ENCODE assay signal across 8 cellular contexts in genomic region chr17:31492880-31493655, GRCh38.
DNase-seq lines count a peak whose midpoint lies in the region; ATAC-seq lines count a peak whose summit lies in the region.

No MANE protein-coding gene starts in this region.

- POLR2A ChIA-PET in activated CD4-positive, alpha-beta T cell treated with anti-CD3 and anti-CD28 coated beads, Interleukin-2, amount 10 ng/mL, durations not matched to agents 7 days and 5 days (lab: Charles Lee), result no interaction called here

- CTCF ChIA-PET in activated CD4-positive, alpha-beta T cell treated with anti-CD3 and anti-CD28 coated beads, Interleukin-2, amount 10 ng/mL, durations not matched to agents 7 days and 5 days (lab: Charles Lee), result interaction anchor here (0.9 to 2.4 kb wide), 6 partner anchors 9 to 20 kb away, joined by 3 to 9 read pairs (median 4); no protein-coding TSS in a partner anchor

- intact Hi-C loops in left cardiac atrium (cut with DNase I), result no loop called here

- ATAC-seq in HG02798 (IDR thresholded peaks at IDR 0.05; ENCODE audit: poor library complexity, unreplicated experiment) (peak; percentile 41), left cardiac atrium (peak in 1 of 2 donors; percentile 8), HG03521 (IDR thresholded peaks at IDR 0.05; ENCODE audit: unreplicated experiment) (no peak), GM21619 (IDR thresholded peaks at IDR 0.05; ENCODE audit: unreplicated experiment) (no peak)

- no peaks in the 10 kb centered on the region for H3K9me3 Mint-ChIP-seq in activated CD4-positive, alpha-beta T cell treated with anti-CD3 and anti-CD28 coated beads, Interleukin-2, amount 10 ng/mL, durations not matched to agents 7 days and 5 days

- peaks cover 2% of the 10 kb centered on the region for H3K36me3 Mint-ChIP-seq in activated CD4-positive, alpha-beta T cell treated with anti-CD3 and anti-CD28 coated beads, Interleukin-2, amount 10 ng/mL, durations not matched to agents 7 days and 5 days (ENCODE audit: low read depth)

- DNase-seq in activated CD4-positive, alpha-beta T cell treated with anti-CD3 and anti-CD28 coated beads, Interleukin-2, amount 10 ng/mL, durations not matched to agents 7 days and 5 days, result peak; percentile 60
- DNase-seq in left cardiac atrium, result peak; percentile 45
- peak; percentile 46 to 47 for DNase-seq in stimulated activated CD8-positive, alpha-beta memory T cell treated with anti-CD3 and anti-CD28 coated beads, Interleukin-2, amount 100 ng/mL, for 1 hour (ENCODE audit: low read depth in 2 of 2)
- no peak for DNase-seq in NCI-H446 treated with DMSO at 0.1 percent for 48 hours (lab: John Stamatoyannopoulos, UW)
- no peak for DNase-seq in NCI-H345 (lab: John Stamatoyannopoulos, UW)

- peak overlapping the region; percentile 98 for H3K27ac Mint-ChIP-seq in activated CD4-positive, alpha-beta T cell treated with anti-CD3 and anti-CD28 coated beads, Interleukin-2, amount 10 ng/mL, durations not matched to agents 7 days and 5 days

- H3K27me3 Mint-ChIP-seq in activated CD4-positive, alpha-beta T cell treated with anti-CD3 and anti-CD28 coated beads, Interleukin-2, amount 10 ng/mL, durations not matched to agents 7 days and 5 days, result no peaks in the 10 kb centered on the region

- H3K4me3 Mint-ChIP-seq in activated CD4-positive, alpha-beta T cell treated with anti-CD3 and anti-CD28 coated beads, Interleukin-2, amount 10 ng/mL, durations not matched to agents 7 days and 5 days, result peak overlapping the region; percentile 51

- peaks cover 81% of the 10 kb centered on the region for H3K4me1 Mint-ChIP-seq in activated CD4-positive, alpha-beta T cell treated with anti-CD3 and anti-CD28 coated beads, Interleukin-2, amount 10 ng/mL, durations not matched to agents 7 days and 5 days

Comparison
In these comparisons a context has a peak if more than half of its experiments do, and no peak if none do; other contexts are left out.
1. DNase-seq: peak in activated CD4-positive, alpha-beta T cell treated with anti-CD3 and anti-CD28 coated beads, Interleukin-2, amount 10 ng/mL, durations not matched to agents 7 days and 5 days (single experiment), left cardiac atrium (single experiment) and stimulated activated CD8-positive, alpha-beta memory T cell treated with anti-CD3 and anti-CD28 coated beads, Interleukin-2, amount 100 ng/mL, for 1 hour (2 of 2); none in NCI-H446 treated with DMSO at 0.1 percent for 48 hours (single experiment) and NCI-H345 (single experiment).